Comparison of ENCODE assay signal across 29 cellular contexts in genomic region chrX:135981010-135981409, GRCh38.
"Had no signal": no experiment of that assay in that cellular context is flagged by ENCODE, and none has a peak within 500 bp of the region (broad histone marks: within the 10 kb centered on the region; RNA-seq: fewer than 3 reads in every experiment).

No MANE protein-coding gene starts in this region.

- ATAC-seq: activated CD8-positive, alpha-beta T cell treated with anti-CD3 and anti-CD28 coated beads for 36 hours; gastrocnemius medialis; mucosa of descending colon; sciatic nerve; stimulated activated memory B cell treated with anti-CD40 and anti-IgM and Interleukin-4, amounts not matched to agents 10 μg/mL and 1 μg/mL and 100 μg/mL, for 72 hours had no signal

- H3K9me3 Mint-ChIP-seq: activated B cell treated with CpG ODN at 0.5 μM for 24 hours; activated CD8-positive, alpha-beta T cell treated with anti-CD3 and anti-CD28 coated beads for 36 hours; activated T-helper 1 cell treated with anti-CD3 and anti-CD28 coated beads, Interleukin-12 subunit alpha, Interleukin-12 subunit beta, Interleukin-2, Interleukin-4 antibody, amounts not matched to agents 30 ng/mL and 10 ng/mL and 1 ng/mL, durations not matched to agents 14 hours and 24 hours and 36 hours; stimulated activated memory B cell treated with anti-CD40 and anti-IgM and Interleukin-4, amounts not matched to agents 10 μg/mL and 1 μg/mL and 100 μg/mL, for 72 hours; T-helper 1 cell treated with Interleukin-12 subunit alpha and Interleukin-12 subunit beta and Interleukin-4 antibody, amounts not matched to agents 30 μg/mL and 1 μg/mL, for 36 hours had no signal

- H3K4me3 Mint-ChIP-seq: activated B cell treated with CpG ODN at 0.5 μM for 24 hours; activated CD8-positive, alpha-beta T cell treated with anti-CD3 and anti-CD28 coated beads for 36 hours; activated T-helper 1 cell treated with anti-CD3 and anti-CD28 coated beads, Interleukin-12 subunit alpha, Interleukin-12 subunit beta, Interleukin-2, Interleukin-4 antibody, amounts not matched to agents 30 ng/mL and 10 ng/mL and 1 ng/mL, durations not matched to agents 14 hours and 24 hours and 36 hours; nephron progenitor cell; stimulated activated memory B cell treated with anti-CD40 and anti-IgM and Interleukin-4, amounts not matched to agents 10 μg/mL and 1 μg/mL and 100 μg/mL, for 72 hours; T-helper 1 cell treated with Interleukin-12 subunit alpha and Interleukin-12 subunit beta and Interleukin-4 antibody, amounts not matched to agents 30 μg/mL and 1 μg/mL, for 36 hours had no signal

- FAIRE-seq: bronchial epithelial cell, colon had no signal

- H3K9me3 ChIP-seq: gastrocnemius medialis, left ventricle myocardium inferior, mucosa of descending colon, ovary, stomach, thyroid gland, upper lobe of left lung had no signal

- H3K36me3 Mint-ChIP-seq: stimulated activated memory B cell treated with anti-CD40 and anti-IgM and Interleukin-4, amounts not matched to agents 10 μg/mL and 1 μg/mL and 100 μg/mL, for 72 hours had no signal

- H3K4me2 ChIP-seq: hepatocyte had no signal

- H3K36me3 ChIP-seq: gastrocnemius medialis, left ventricle myocardium inferior, ovary, stomach, thyroid gland, upper lobe of left lung had no signal

- H3K27ac ChIP-seq: gastrocnemius medialis, hepatocyte, left ventricle myocardium inferior, ovary, skin epidermis, stomach, thyroid gland, upper lobe of left lung had no signal

- H3K27me3 Mint-ChIP-seq: activated B cell treated with CpG ODN at 0.5 μM for 24 hours; activated CD8-positive, alpha-beta T cell treated with anti-CD3 and anti-CD28 coated beads for 36 hours; stimulated activated memory B cell treated with anti-CD40 and anti-IgM and Interleukin-4, amounts not matched to agents 10 μg/mL and 1 μg/mL and 100 μg/mL, for 72 hours had no signal

- H3K27ac Mint-ChIP-seq: activated B cell treated with CpG ODN at 0.5 μM for 24 hours; activated CD8-positive, alpha-beta T cell treated with anti-CD3 and anti-CD28 coated beads for 36 hours; nephron progenitor cell; progenitor cell of endocrine pancreas; stimulated activated memory B cell treated with anti-CD40 and anti-IgM and Interleukin-4, amounts not matched to agents 10 μg/mL and 1 μg/mL and 100 μg/mL, for 72 hours; T-helper 1 cell treated with Interleukin-12 subunit alpha and Interleukin-12 subunit beta and Interleukin-4 antibody, amounts not matched to agents 30 μg/mL and 1 μg/mL, for 36 hours had no signal

- H3K27me3 ChIP-seq: gastrocnemius medialis, hepatocyte, ovary, stomach, thyroid gland, upper lobe of left lung had no signal

- H3K79me2 ChIP-seq: hepatocyte had no signal

- H3K4me1 ChIP-seq: thyroid gland had no signal

- H2AFZ ChIP-seq: hepatocyte had no signal

- DNase-seq: activated B cell treated with CpG ODN at 0.5 μM for 24 hours; activated CD4-positive, alpha-beta T cell treated with anti-CD3 and anti-CD28 coated beads, Interleukin-2, amount 50 U/mL, for 1 hour; activated CD8-positive, alpha-beta T cell treated with anti-CD3 and anti-CD28 coated beads for 36 hours; activated gamma-delta T cell treated with Interleukin-2 at 50 U/mL for 16 hours; activated naive CD4-positive, alpha-beta T cell treated with anti-CD3 and anti-CD28 coated beads, Interleukin-2, amount 50 U/mL, for 16 hours; activated T-cell treated with anti-CD3 and anti-CD28 coated beads for 4 hours; anterior cingulate cortex; effector CD8-positive, alpha-beta T cell; gastrocnemius medialis; islet precursor cell; left ventricle myocardium inferior; mucosa of descending colon; nephron progenitor cell; ovary; stimulated activated CD4-positive, alpha-beta T cell treated with anti-CD3 and anti-CD28 coated beads, Interleukin-12 subunit alpha, Interleukin-12 subunit beta, amount 100 ng/mL, for 4 hours; stimulated activated CD4-positive, alpha-beta T cell treated with anti-CD3 and anti-CD28 coated beads, Interleukin-4, amount 100 ng/mL, for 24 hours; stomach; T1000; thyroid gland; upper lobe of left lung had no signal

- H3K4me3 ChIP-seq: gastrocnemius medialis, hepatocyte, left ventricle myocardium inferior, mucosa of descending colon, ovary, skin epidermis, stomach, thyroid gland, upper lobe of left lung had no signal
